9 cellular contexts compared by ENCODE assay signal in the genomic region with DNA sequence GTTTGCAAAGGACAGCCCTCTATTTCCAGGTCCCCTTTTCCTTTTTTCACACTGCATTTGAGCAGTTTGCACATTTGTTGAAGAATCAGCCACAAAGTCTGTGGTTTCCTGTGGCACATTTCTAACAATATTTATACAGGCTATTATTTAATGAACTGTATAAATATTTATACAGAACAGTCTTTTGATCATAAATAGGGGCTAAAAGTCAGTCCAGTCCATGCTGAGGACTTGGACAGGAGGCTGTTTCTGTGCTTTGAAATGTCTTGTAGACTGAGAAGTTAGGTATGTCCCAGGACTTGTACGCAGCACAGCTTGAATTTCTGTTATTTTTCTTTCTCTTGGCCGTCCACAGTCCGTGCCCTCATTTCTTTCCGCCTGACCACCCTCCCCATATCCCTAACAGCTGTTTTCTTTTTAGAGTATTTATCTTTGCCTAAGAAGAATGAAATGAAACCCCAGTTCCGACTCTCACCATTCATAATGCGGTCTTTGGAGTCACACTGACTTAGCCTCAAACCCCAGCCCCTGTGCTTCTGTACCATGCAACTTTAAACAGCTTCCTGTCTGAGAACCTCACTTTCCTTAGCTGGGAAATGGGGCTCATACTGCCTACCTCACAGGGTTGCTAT. TPM values are rescaled to one million over a fixed set of nuclear protein-coding genes. Genes with fewer than 3 reads are reported as not detected.
DNase-seq lines count a peak whose midpoint lies in the region; ATAC-seq, FAIRE-seq and TF ChIP-seq lines count a peak whose summit lies in the region.
"Had no signal": no experiment of that assay in that cellular context is flagged by ENCODE, and none has a peak within 500 bp of the region (broad histone marks: within the 10 kb centered on the region; RNA-seq: fewer than 3 reads in every experiment).

No MANE protein-coding gene starts in this region.

- H3K4me1 Mint-ChIP-seq in activated CD4-positive, alpha-beta T cell treated with anti-CD3 and anti-CD28 coated beads for 36 hours = peaks cover 7% of the 10 kb centered on the region

- no peak for FAIRE-seq in small intestine (lab: Jason Lieb, UNC)
- FAIRE-seq: GM19239 had no signal

- no peak overlapping the region; the same call in 1 of the 2 replicates for H2AK5ac ChIP-seq in IMR-90 (ENCODE audit: low read depth, low read length)

- POLR2A ChIA-PET in IMR-90 (lab: Charles Lee; ENCODE audit: unreplicated experiment) = no interaction called here
- POLR2A ChIA-PET in activated CD4-positive, alpha-beta T cell treated with anti-CD3 and anti-CD28 coated beads for 36 hours (lab: Charles Lee) = no interaction called here

- intact Hi-C loops in IMR-90 (cut with micrococcal nuclease) = loop anchor here (5.0 kb wide), 1 partner anchor 381 kb away; no protein-coding TSS in a partner anchor
- intact Hi-C loops in Right ventricle myocardium superior (cut with DNase I) = no loop called here
- intact Hi-C loops in activated CD4-positive, alpha-beta T cell treated with anti-CD3 and anti-CD28 coated beads for 36 hours (cut with DNase I, micrococcal nuclease) = no loop called here

- peak overlapping the region; percentile 55 for H3K14ac ChIP-seq in IMR-90 (replicated peaks; ENCODE audit: low read depth, low read length)

- H3K56ac ChIP-seq in IMR-90 (ENCODE audit: extremely low read depth, insufficient read depth, low read length) = no peak overlapping the region; the same call in 1 of the 2 replicates

- no peak for TF ChIP-seq CTCF in IMR-90 (conservative IDR thresholded peaks at IDR 0.05; ENCODE audit: low read depth, low read length)

- H3K4me3 Mint-ChIP-seq in activated CD4-positive, alpha-beta T cell treated with anti-CD3 and anti-CD28 coated beads for 36 hours = no peak overlapping the region

- H2BK20ac ChIP-seq in IMR-90 (ENCODE audit: low read depth, low read length) = peak overlapping the region; percentile 48; the same call in 1 of the 2 replicates

- BruUV-seq in IMR-90 (replicated peaks; lab: Mats Ljungman, UMichigan) = no TSS peak

- H3K27me3 ChIP-seq in IMR-90 (ENCODE audit: control insufficient read depth, insufficient read depth, low read length) (no peaks in the 10 kb centered on the region), small intestine (ENCODE audit: control insufficient read depth in 2 of 2, insufficient read depth in 2 of 2, low read length in 2 of 2) (no peaks in the 10 kb centered on the region)

- no peaks in the 10 kb centered on the region for H4K20me1 ChIP-seq in IMR-90 (ENCODE audit: insufficient read depth, low read length)

- H3K27ac Mint-ChIP-seq in activated CD4-positive, alpha-beta T cell treated with anti-CD3 and anti-CD28 coated beads for 36 hours = no peak overlapping the region

- CTCF ChIA-PET in IMR-90 (lab: Yijun Ruan, JAX) = interaction anchor here (0.8 kb wide), 1 partner anchor 17 kb away, joined by 3 read pairs; no protein-coding TSS in a partner anchor
- CTCF ChIA-PET in activated CD4-positive, alpha-beta T cell treated with anti-CD3 and anti-CD28 coated beads for 36 hours (lab: Charles Lee) = no interaction called here

- peak overlapping the region; percentile 52 for H3K4me2 ChIP-seq in IMR-90 (ENCODE audit: low read depth, low read length)

- ATAC-seq in GM19023 (IDR thresholded peaks at IDR 0.05; ENCODE audit: unreplicated experiment) (peak; percentile 69), IMR-90 (ENCODE audit: low read depth) (peak; percentile 93), Right ventricle myocardium superior (ENCODE audit: poor library complexity) (peak; percentile 40)
- no peak for ATAC-seq in activated CD4-positive, alpha-beta T cell treated with anti-CD3 and anti-CD28 coated beads for 36 hours

- no CpG with 5 or more reads among the region's 6 CpGs for WGBS in IMR-90 (ENCODE audit: extremely low coverage in 2 of 2, insufficient read length in 1 of 2), 2 experiments
- 53 to 76% (median 73%) methylated on average over 6 of the region's 6 CpGs for WGBS in small intestine, 3 donors

- H3K79me1 ChIP-seq in IMR-90 (ENCODE audit: low read depth in 1 of 2, low read length in 2 of 2) = no peaks in the 10 kb centered on the region

- peak overlapping the region; percentile 31 for H2BK120ac ChIP-seq in IMR-90 (ENCODE audit: low read depth, low read length)

- H2AK9ac ChIP-seq in IMR-90 (replicated peaks; ENCODE audit: low read depth, low read length, poor library complexity) = no peak overlapping the region

- H4K8ac ChIP-seq in IMR-90 (ENCODE audit: low read depth in 2 of 2, low read length in 2 of 2) = peak overlapping the region in 1 of 2 experiments; percentile 51; a peak in 2 of 4 replicates

- 0 out of 2 replicates have a peak, but pooled peaks cover 3% of the 10 kb centered on the region for H3K9me1 ChIP-seq in IMR-90 (ENCODE audit: insufficient read depth, low read length)

- peak; percentile 70 for DNase-seq in IMR-90
- DNase-seq in Right ventricle myocardium superior = no peak
- DNase-seq in small intestine = peak; percentile 22
- no peak for DNase-seq in NCI-H2196 (lab: John Stamatoyannopoulos, UW; ENCODE audit: unreplicated experiment)
- no peak for DNase-seq in activated CD4-positive, alpha-beta T cell treated with anti-CD3 and anti-CD28 coated beads for 36 hours
- no peak for DNase-seq in epidermal melanocyte (ENCODE audit: insufficient read length, low spot score)
- no peak for DNase-seq in NCI-H2227 (lab: John Stamatoyannopoulos, UW; ENCODE audit: unreplicated experiment)

- H2BK5ac ChIP-seq in IMR-90 (ENCODE audit: low read depth, low read length, poor library complexity, severe bottlenecking) = peak overlapping the region; percentile 18

- no peak for TF ChIP-seq RAD21 in IMR-90 (IDR thresholded peaks at IDR 0.05; ENCODE audit: low read length)

- in situ Hi-C loops in IMR-90 (cut with MboI; ENCODE audit: low sequenced_read_pairs) = no loop called here

- H3K36me3 ChIP-seq in IMR-90 (ENCODE audit: control insufficient read depth, insufficient read depth, low read length) (no peaks in the 10 kb centered on the region), small intestine (ENCODE audit: control insufficient read depth in 2 of 2, insufficient read depth in 2 of 2, low read length in 2 of 2) (no peaks in the 10 kb centered on the region)

- peak overlapping the region; percentile 12; the same call in 1 of the 2 replicates for H3K4me3 ChIP-seq in IMR-90 (ENCODE audit: insufficient read depth, low read depth, low read length)
- H3K4me3 ChIP-seq in small intestine (ENCODE audit: low read depth in 1 of 2, low read length in 2 of 2) = no peak overlapping the region

- dilution Hi-C loops in IMR-90 (cut with HindIII; ENCODE audit: low sequenced_read_pairs, unreplicated experiment) = no loop called here

- H3K18ac ChIP-seq in IMR-90 (ENCODE audit: low read depth, low read length) = peak overlapping the region; percentile 5; the same call in 1 of the 2 replicates

- peak overlapping the region; percentile 45; the same call in 1 of the 2 replicates for H3K27ac ChIP-seq in IMR-90 (ENCODE audit: insufficient read depth, low read length)
- peak overlapping the region in 1 of 2 donors; percentile 15 for H3K27ac ChIP-seq in small intestine (ENCODE audit: low read depth in 1 of 2, low read length in 1 of 2)

- peaks cover 7% of the 10 kb centered on the region for H3K4me1 ChIP-seq in IMR-90 (ENCODE audit: control insufficient read depth, insufficient read depth, low read length)
- H3K4me1 ChIP-seq in small intestine (ENCODE audit: control insufficient read depth in 2 of 2, insufficient read depth in 1 of 2, low read depth in 1 of 2, low read length in 1 of 2) = peaks cover 0 to 6% of the 10 kb centered on the region in 2 donors

- H2AFZ ChIP-seq in IMR-90 (replicated peaks; ENCODE audit: low read length, poor library complexity) = peak overlapping the region; percentile 68

- peak overlapping the region; percentile 28 for H3K4ac ChIP-seq in IMR-90 (ENCODE audit: low read depth, low read length)

- no peaks in the 10 kb centered on the region for H3K36me3 Mint-ChIP-seq in activated CD4-positive, alpha-beta T cell treated with anti-CD3 and anti-CD28 coated beads for 36 hours (ENCODE audit: low read depth)

- no peaks in the 10 kb centered on the region for H3K27me3 Mint-ChIP-seq in activated CD4-positive, alpha-beta T cell treated with anti-CD3 and anti-CD28 coated beads for 36 hours

- no peak overlapping the region for H4K91ac ChIP-seq in IMR-90 (ENCODE audit: insufficient read depth, low read depth, low read length)

- TF ChIP-seq POLR2A in IMR-90 (IDR thresholded peaks at IDR 0.05; ENCODE audit: low read depth, low read length) = no peak

- H4K5ac ChIP-seq in IMR-90 (ENCODE audit: low read depth, low read length) = no peak overlapping the region

- peak overlapping the region; percentile 13; the same call in 1 of the 2 replicates for H3K9ac ChIP-seq in IMR-90 (ENCODE audit: low read depth, low read length)

- peak overlapping the region; percentile 79 for H3K23ac ChIP-seq in IMR-90 (ENCODE audit: low read depth, low read length)

- peak overlapping the region; percentile 57; the same call in 1 of the 3 replicates for H2BK15ac ChIP-seq in IMR-90 (ENCODE audit: low read depth, low read length)

- H3K9me3 ChIP-seq in IMR-90 (ENCODE audit: control insufficient read depth, insufficient read depth, low read length) (no peaks in the 10 kb centered on the region), small intestine (ENCODE audit: control insufficient read depth, low read depth) (no peaks in the 10 kb centered on the region)

- H3K9me3 Mint-ChIP-seq in activated CD4-positive, alpha-beta T cell treated with anti-CD3 and anti-CD28 coated beads for 36 hours (ENCODE audit: low read depth) = peaks cover 3% of the 10 kb centered on the region

TF ChIP-seq in IMR-90, 13 proteins besides CTCF, POLR2A, EP300 and RAD21 (continues in another document):
- TF ChIP-seq FOS (IDR thresholded peaks at IDR 0.05; ENCODE audit: low read depth, low read length) = no peak
- TF ChIP-seq RFX5 (IDR thresholded peaks at IDR 0.05; ENCODE audit: low read depth, low read length) = no peak
- TF ChIP-seq NFE2L2 (IDR thresholded peaks at IDR 0.05; ENCODE audit: low read depth, low read length) = no peak
- TF ChIP-seq, protein P1, sequence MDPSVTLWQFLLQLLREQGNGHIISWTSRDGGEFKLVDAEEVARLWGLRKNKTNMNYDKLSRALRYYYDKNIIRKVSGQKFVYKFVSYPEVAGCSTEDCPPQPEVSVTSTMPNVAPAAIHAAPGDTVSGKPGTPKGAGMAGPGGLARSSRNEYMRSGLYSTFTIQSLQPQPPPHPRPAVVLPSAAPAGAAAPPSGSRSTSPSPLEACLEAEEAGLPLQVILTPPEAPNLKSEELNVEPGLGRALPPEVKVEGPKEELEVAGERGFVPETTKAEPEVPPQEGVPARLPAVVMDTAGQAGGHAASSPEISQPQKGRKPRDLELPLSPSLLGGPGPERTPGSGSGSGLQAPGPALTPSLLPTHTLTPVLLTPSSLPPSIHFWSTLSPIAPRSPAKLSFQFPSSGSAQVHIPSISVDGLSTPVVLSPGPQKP (IDR thresholded peaks at IDR 0.05; ENCODE audit: borderline replicate concordance, low read depth, low read length) = no peak

RNA-seq across cellular contexts. Expression of a gene that starts 19.7 kb away (rescaled TPM):
- total RNA-seq in IMR-90 (2012; rRNA removed) = 12.8 and 14.0 TPM in 2 replicates
- polyA plus RNA-seq in IMR-90 (2012; rRNA removed) = 5.6 TPM in 2 replicates
- 4.3 and 6.0 TPM in 2 replicates for polyA plus RNA-seq in IMR-90 (2012; cell fraction: cytosol; rRNA removed)
- 2.6 and 7.4 TPM in 2 replicates for polyA plus RNA-seq in IMR-90 (2012; cell fraction: nucleus; rRNA removed; ENCODE audit: low replicate concordance)
- 23.1 TPM for total RNA-seq in Right ventricle myocardium superior
- 10 to 100 TPM; 12.3 to 16.5 (median 13.6) TPM for polyA plus RNA-seq in small intestine
- total RNA-seq in activated CD4-positive, alpha-beta T cell treated with anti-CD3 and anti-CD28 coated beads for 36 hours = 1 to 10 TPM; 5.6 to 8.1 TPM

Comparison
In these comparisons a context has a peak if more than half of its experiments do, and no peak if none do; other contexts are left out.
1. DNase-seq: peak in IMR-90 (single experiment) and small intestine (single experiment); none in Right ventricle myocardium superior (single experiment), NCI-H2196 (single experiment), activated CD4-positive, alpha-beta T cell treated with anti-CD3 and anti-CD28 coated beads for 36 hours (single experiment), epidermal melanocyte (single experiment) and NCI-H2227 (single experiment).